8 cellular contexts compared by ENCODE assay signal in genomic region chr19:52296400-52296772, GRCh38. TPM values are rescaled to one million over a fixed set of nuclear protein-coding genes. Genes with fewer than 3 reads are reported as not detected.
DNase-seq lines count a peak whose midpoint lies in the region; ATAC-seq and TF ChIP-seq lines count a peak whose summit lies in the region.

No MANE protein-coding gene starts in this region.

- H3K9me3 ChIP-seq in CD8-positive, alpha-beta memory T cell (ENCODE audit: low read length) = peaks cover 4% of the 10 kb centered on the region

- peak overlapping the region in 7 of 8 donors; percentile 42 to 97 (median 68) for H3K27ac Mint-ChIP-seq in CD8-positive, alpha-beta memory T cell
- peak overlapping the region; percentile 85 for H3K27ac Mint-ChIP-seq in MCF 10A (ENCODE audit: low read depth, unreplicated experiment)

- H3K9ac ChIP-seq in mesendoderm (ENCODE audit: low read length) = peak overlapping the region; percentile 45

- no CpG with 5 or more reads among the region's 8 CpGs for WGBS in mesendoderm (ENCODE audit: extremely low coverage, insufficient coverage, low lambda C conversion rate)

- H3K23ac ChIP-seq in mesendoderm (ENCODE audit: low read length) = no peak overlapping the region

- peak overlapping the region; percentile 83 to 98 (median 92) for H3K4me3 Mint-ChIP-seq in CD8-positive, alpha-beta memory T cell
- peak overlapping the region; percentile 90 for H3K4me3 Mint-ChIP-seq in MCF 10A (ENCODE audit: unreplicated experiment)

- H3K4me3 ChIP-seq in CD8-positive, alpha-beta memory T cell (ENCODE audit: low read length) = peak overlapping the region; percentile 79
- no peak overlapping the region for H3K4me3 ChIP-seq in mesendoderm (ENCODE audit: low read length)

- H4K5ac ChIP-seq in mesendoderm (ENCODE audit: low read length) = no peak overlapping the region

- peaks cover 5% of the 10 kb centered on the region for H3K79me1 ChIP-seq in mesendoderm (ENCODE audit: low read length)

- DNase-seq in CD8-positive, alpha-beta memory T cell = no peak
- DNase-seq in HuH-7 (ENCODE audit: low spot score) = peak; percentile 6
- no peak for DNase-seq in MCF 10A (ENCODE audit: unreplicated experiment)
- DNase-seq in mesendoderm = peak; percentile 13
- DNase-seq in mesenteric fat pad (ENCODE audit: low spot score) = no peak
- DNase-seq in amniotic stem cell (lab: John Stamatoyannopoulos, UW) = no peak
- DNase-seq in COLO829 (ENCODE audit: low spot score) = no peak

- peak overlapping the region; percentile 89 for H3K4me2 ChIP-seq in mesendoderm (ENCODE audit: low read length)

- no TSS peak for BruUV-seq in MCF 10A (replicated peaks; lab: Mats Ljungman, UMichigan)

- no peak for TF ChIP-seq CTCF in MCF 10A (IDR thresholded peaks at IDR 0.05; ENCODE audit: unreplicated experiment)

- H3K36me3 Mint-ChIP-seq in CD8-positive, alpha-beta memory T cell = peaks cover 24 to 46% (median 44%) of the 10 kb centered on the region in 3 donors
- H3K36me3 Mint-ChIP-seq in MCF 10A (ENCODE audit: insufficient read depth, unreplicated experiment) = peaks cover 54% of the 10 kb centered on the region

- no peak overlapping the region for H2BK15ac ChIP-seq in mesendoderm (replicated peaks; ENCODE audit: low read depth)

- peaks cover 5 to 46% (median 24%) of the 10 kb centered on the region in 5 donors for H3K9me3 Mint-ChIP-seq in CD8-positive, alpha-beta memory T cell
- H3K9me3 Mint-ChIP-seq in MCF 10A (ENCODE audit: unreplicated experiment) = peaks cover 34% of the 10 kb centered on the region

- intact Hi-C loops in MCF 10A (cut with micrococcal nuclease) = no loop called here

- H3K27ac ChIP-seq in CD8-positive, alpha-beta memory T cell (ENCODE audit: low read depth, low read length) = peak overlapping the region; percentile 38
- H3K27ac ChIP-seq in mesendoderm (ENCODE audit: low read depth, low read length) = no peak overlapping the region

- ATAC-seq in GM21786 (IDR thresholded peaks at IDR 0.05; ENCODE audit: unreplicated experiment) = no peak

- H2BK5ac ChIP-seq in mesendoderm (ENCODE audit: low read length) = no peak overlapping the region

- H2BK120ac ChIP-seq in mesendoderm (ENCODE audit: low read depth, low read length) = no peak overlapping the region

- H3K27me3 ChIP-seq in CD8-positive, alpha-beta memory T cell (ENCODE audit: insufficient read depth, low read length, poor library complexity, severe bottlenecking) = no peaks in the 10 kb centered on the region
- H3K27me3 ChIP-seq in mesendoderm (ENCODE audit: insufficient read depth, low read length, poor library complexity) = no peaks in the 10 kb centered on the region

- no peak overlapping the region for H2AK5ac ChIP-seq in mesendoderm (ENCODE audit: low read length)

- no peak overlapping the region for H3K4ac ChIP-seq in mesendoderm (ENCODE audit: low read depth, low read length)

- peaks cover 23% of the 10 kb centered on the region for H3K36me3 ChIP-seq in CD8-positive, alpha-beta memory T cell (ENCODE audit: insufficient read depth, low read length)
- H3K36me3 ChIP-seq in mesendoderm (ENCODE audit: control insufficient read depth, insufficient read depth, low read length) = peaks cover 10% of the 10 kb centered on the region

- POLR2A ChIA-PET in CD8-positive, alpha-beta memory T cell (lab: Charles Lee) = interaction anchor here (0.6 kb wide), 1 partner anchor 47 kb away, joined by 5 read pairs; no protein-coding TSS in a partner anchor
- POLR2A ChIA-PET in MCF 10A (lab: Yijun Ruan, JAX) = interaction anchor here (0.5 to 0.6 kb wide), 3 partner anchors 9 to 185 kb away, joined by 3 read pairs; partner anchors contain the start of gene PPP2R1A

- peaks cover 16% of the 10 kb centered on the region for H3K4me1 ChIP-seq in CD8-positive, alpha-beta memory T cell (ENCODE audit: insufficient read depth, low read length)
- peaks cover 3% of the 10 kb centered on the region for H3K4me1 ChIP-seq in mesendoderm (ENCODE audit: control insufficient read depth, low read depth, low read length)

- H3K79me2 ChIP-seq in mesendoderm (ENCODE audit: control insufficient read depth, insufficient read depth, low read length) = peaks cover 3% of the 10 kb centered on the region

- H4K8ac ChIP-seq in mesendoderm (ENCODE audit: low read depth, low read length) = no peak overlapping the region

- peak overlapping the region; percentile 34 for H3K56ac ChIP-seq in mesendoderm (ENCODE audit: low read length)

- H3K18ac ChIP-seq in mesendoderm (ENCODE audit: low read length) = no peak overlapping the region

- peaks cover 20 to 36% (median 31%) of the 10 kb centered on the region in 3 donors for H3K4me1 Mint-ChIP-seq in CD8-positive, alpha-beta memory T cell
- peaks cover 13% of the 10 kb centered on the region for H3K4me1 Mint-ChIP-seq in MCF 10A (ENCODE audit: insufficient read depth, unreplicated experiment)

- no peaks in the 10 kb centered on the region for H3K27me3 Mint-ChIP-seq in CD8-positive, alpha-beta memory T cell
- H3K27me3 Mint-ChIP-seq in MCF 10A (ENCODE audit: insufficient read depth, unreplicated experiment) = no peaks in the 10 kb centered on the region

- CTCF ChIA-PET in CD8-positive, alpha-beta memory T cell (lab: Charles Lee) = no interaction called here
- CTCF ChIA-PET in MCF 10A (lab: Yijun Ruan, JAX) = interaction anchor here (0.6 kb wide), 1 partner anchor 503 kb away, joined by 3 read pairs; no protein-coding TSS in a partner anchor

RNA-seq across cellular contexts. Expression of gene ZNF480, which starts 0.6 kb away (rescaled TPM):
- 1 to 10 TPM; 5.6 to 6.6 TPM for total RNA-seq in CD8-positive, alpha-beta memory T cell
- 28.0 TPM for polyA plus RNA-seq in CD8-positive, alpha-beta memory T cell
- total RNA-seq in MCF 10A (2022) (13.1 and 15.8 TPM in 2 replicates), mesenteric fat pad (10.1 TPM)
- 14.6 TPM for polyA plus RNA-seq in mesendoderm (2013, experiment 1 of 2)
- polyA plus RNA-seq in mesendoderm (2013, experiment 2 of 2) = 14.4 TPM

RNA-seq across cellular contexts. Expression of gene ZNF766, which starts 27.0 kb away (rescaled TPM):
- total RNA-seq in CD8-positive, alpha-beta memory T cell = 10 to 100 TPM; 22.2 to 24.3 TPM
- polyA plus RNA-seq in CD8-positive, alpha-beta memory T cell = 69.7 TPM
- total RNA-seq in MCF 10A (2022) = 11.5 and 16.0 TPM in 2 replicates
- polyA plus RNA-seq in mesendoderm (2013, experiment 1 of 2) = 25.4 TPM
- 23.1 TPM for polyA plus RNA-seq in mesendoderm (2013, experiment 2 of 2)
- total RNA-seq in mesenteric fat pad = 10.1 TPM

RNA-seq across cellular contexts. Expression of gene ZNF610, which starts 39.7 kb away (rescaled TPM):
- total RNA-seq in CD8-positive, alpha-beta memory T cell = 1 to 10 TPM in 1 of 2 experiments, under 1 TPM in 1; 0.91 to 1.8 TPM
- polyA plus RNA-seq in CD8-positive, alpha-beta memory T cell = 1.8 TPM
- not detected in 2 replicates for total RNA-seq in MCF 10A (2022)
- polyA plus RNA-seq in mesendoderm (2013, experiment 1 of 2) = 4.4 TPM
- polyA plus RNA-seq in mesendoderm (2013, experiment 2 of 2) = 4.4 TPM
- 1.1 TPM for total RNA-seq in mesenteric fat pad

Comparison
In these comparisons a context has a peak if more than half of its experiments do, and no peak if none do; other contexts are left out.
1. DNase-seq: peak in HuH-7 (single experiment) and mesendoderm (single experiment); none in CD8-positive, alpha-beta memory T cell (0 of 5), MCF 10A (single experiment), mesenteric fat pad (single experiment), amniotic stem cell (single experiment) and COLO829 (single experiment).